In genomic region chr16:48641770-48642169, GRCh38 we compare ENCODE assay signal across 24 cellular contexts.
"Had no signal": no experiment of that assay in that cellular context is flagged by ENCODE, and none has a peak within 500 bp of the region (broad histone marks: within the 10 kb centered on the region; RNA-seq: fewer than 3 reads in every experiment).

No MANE protein-coding gene starts in this region.

- H3K9me3 Mint-ChIP-seq: type B pancreatic cell had no signal

- ATAC-seq: left cardiac atrium; left lung; lower lobe of right lung; naive thymus-derived CD8-positive, alpha-beta T cell; pancreas; right cardiac atrium; stimulated activated memory B cell treated with anti-CD40 and anti-IgM and Interleukin-4, amounts not matched to agents 10 μg/mL and 1 μg/mL and 100 μg/mL, for 72 hours had no signal

- H3K27ac Mint-ChIP-seq: nephron; stimulated activated memory B cell treated with anti-CD40 and anti-IgM and Interleukin-4, amounts not matched to agents 10 μg/mL and 1 μg/mL and 100 μg/mL, for 72 hours; stimulated activated naive CD8-positive, alpha-beta T cell treated with anti-CD3 and anti-CD28 coated beads, Interleukin-15, Interleukin-2, amounts not matched to agents 100 ng/mL and 50 ng/mL, for 24 hours; type B pancreatic cell had no signal

- H3K4me1 Mint-ChIP-seq: naive thymus-derived CD8-positive, alpha-beta T cell; nephron; neural crest cell; stimulated activated memory B cell treated with anti-CD40 and anti-IgM and Interleukin-4, amounts not matched to agents 10 μg/mL and 1 μg/mL and 100 μg/mL, for 72 hours had no signal

- DNase-seq: hippocampal formation; kidney glomerular epithelial cell; left cardiac atrium; left lung; lower lobe of right lung; mammary epithelial cell; mesenchymal stem cell; naive thymus-derived CD8-positive, alpha-beta T cell; nucleus accumbens; pancreas; posterior cingulate gyrus; retina; right cardiac atrium; sigmoid colon; small intestine; spleen; stimulated activated CD4-positive, alpha-beta T cell treated with anti-CD3 and anti-CD28 coated beads, Interleukin-4, amount 100 ng/mL, for 24 hours; substantia nigra; uterus had no signal

- H3K36me3 Mint-ChIP-seq: stimulated activated memory B cell treated with anti-CD40 and anti-IgM and Interleukin-4, amounts not matched to agents 10 μg/mL and 1 μg/mL and 100 μg/mL, for 72 hours; type B pancreatic cell had no signal

- H3K4me3 Mint-ChIP-seq: naive thymus-derived CD8-positive, alpha-beta T cell; nephron; neural crest cell; stimulated activated memory B cell treated with anti-CD40 and anti-IgM and Interleukin-4, amounts not matched to agents 10 μg/mL and 1 μg/mL and 100 μg/mL, for 72 hours; stimulated activated naive CD8-positive, alpha-beta T cell treated with anti-CD3 and anti-CD28 coated beads, Interleukin-15, Interleukin-2, amounts not matched to agents 100 ng/mL and 50 ng/mL, for 24 hours; type B pancreatic cell had no signal
